ENCODE assay signal across 22 cellular contexts in genomic region chr22:47010211-47010610, GRCh38.
"Had no signal": no experiment of that assay in that cellular context is flagged by ENCODE, and none has a peak within 500 bp of the region (broad histone marks: within the 10 kb centered on the region; RNA-seq: fewer than 3 reads in every experiment).

No MANE protein-coding gene starts in this region.

- H3K4me1 ChIP-seq: gastroesophageal sphincter, parathyroid adenoma had no signal

- H3K27me3 ChIP-seq: esophagus muscularis mucosa, gastroesophageal sphincter, stomach had no signal

- H3K27me3 Mint-ChIP-seq: effector memory CD8-positive, alpha-beta T cell; memory B cell; naive B cell had no signal

- H3K36me3 ChIP-seq: left ventricle myocardium inferior, thoracic aorta had no signal

- H3K4me3 ChIP-seq: esophagus muscularis mucosa, gastroesophageal sphincter, left ventricle myocardium inferior, lower lobe of right lung, stomach, thoracic aorta had no signal

- H3K36me3 Mint-ChIP-seq: naive B cell had no signal

- H3K4me1 Mint-ChIP-seq: mesothelial cell of epicardium, nephron had no signal

- H3K9me3 Mint-ChIP-seq: effector memory CD8-positive, alpha-beta T cell; memory B cell; mesothelial cell of epicardium; naive B cell; nephron had no signal

- H3K27ac ChIP-seq: epithelial cell of prostate, esophagus muscularis mucosa, gastroesophageal sphincter, left ventricle myocardium inferior, lower lobe of right lung, parathyroid adenoma, stomach, thoracic aorta had no signal

- H3K4me3 Mint-ChIP-seq: effector memory CD8-positive, alpha-beta T cell; memory B cell; mesothelial cell of epicardium; naive B cell; nephron had no signal

- H3K9me3 ChIP-seq: esophagus muscularis mucosa, gastroesophageal sphincter, left ventricle myocardium inferior, lower lobe of right lung, stomach, thoracic aorta had no signal

- H3K9ac ChIP-seq: parathyroid adenoma had no signal

- DNase-seq: effector memory CD8-positive, alpha-beta T cell; glutamatergic neuron; islet precursor cell; left ventricle myocardium inferior; lower lobe of right lung; naive B cell; occipital lobe; stimulated activated CD4-positive, alpha-beta T cell treated with anti-CD3 and anti-CD28 coated beads, Interleukin-2, amount 100 ng/mL, for 24 hours; stimulated activated CD4-positive, alpha-beta T cell treated with anti-CD3 and anti-CD28 coated beads, Interleukin-4, amount 100 ng/mL, for 4 hours; stimulated activated naive CD4-positive, alpha-beta T cell; stomach; substantia nigra; trophoblast cell had no signal

- H3K27ac Mint-ChIP-seq: effector memory CD8-positive, alpha-beta T cell; memory B cell; mesothelial cell of epicardium; nephron had no signal

- ATAC-seq: effector memory CD8-positive, alpha-beta T cell; gastroesophageal sphincter; lower lobe of right lung; sciatic nerve had no signal
